In genomic region chr7:155799514-155799913, GRCh38 we compare ENCODE assay signal across 23 cellular contexts. TPM values are rescaled to one million over a fixed set of nuclear protein-coding genes. Genes with fewer than 3 reads are reported as not detected.
DNase-seq lines count a peak whose midpoint lies in the region; ATAC-seq and TF ChIP-seq lines count a peak whose summit lies in the region.
"Had no signal": no experiment of that assay in that cellular context is flagged by ENCODE, and none has a peak within 500 bp of the region (broad histone marks: within the 10 kb centered on the region; RNA-seq: fewer than 3 reads in every experiment).

No MANE protein-coding gene starts in this region.

- H3K9me3 ChIP-seq in heart left ventricle (no peaks in the 10 kb centered on the region), MG63 (no peaks in the 10 kb centered on the region), fibroblast of lung (ENCODE audit: control insufficient read depth, insufficient read depth, low read depth, low read length) (no peaks in the 10 kb centered on the region), prostate gland (no peaks in the 10 kb centered on the region)
- H3K9me3 ChIP-seq: adrenal gland, breast epithelium had no signal

- H3K4me1 ChIP-seq in heart left ventricle (peaks cover 0 to 28% (median 10%) of the 10 kb centered on the region in 12 donors), fibroblast of lung (ENCODE audit: control insufficient read depth, extremely low read depth, insufficient read depth, low read length) (no peaks in the 10 kb centered on the region), prostate gland (replicated peaks) (no peaks in the 10 kb centered on the region)

- POLR2A ChIA-PET in activated CD4-positive, alpha-beta memory T cell treated with anti-CD3 and anti-CD28 coated beads, Interleukin-2, amount 10 ng/mL, durations not matched to agents 7 days and 5 days (lab: Charles Lee): no interaction called here

- no peak for TF ChIP-seq CTCF in heart left ventricle (IDR thresholded peaks at IDR 0.05)
- no peak for TF ChIP-seq CTCF in fibroblast of lung (conservative IDR thresholded peaks at IDR 0.05 in 1 of 2, IDR thresholded peaks at IDR 0.05 in 1 of 2; ENCODE audit: low read depth in 1 of 2, low read length in 2 of 2)
- TF ChIP-seq CTCF in prostate gland (IDR thresholded peaks at IDR 0.05): no peak

- CTCF ChIA-PET in activated CD4-positive, alpha-beta memory T cell treated with anti-CD3 and anti-CD28 coated beads, Interleukin-2, amount 10 ng/mL, durations not matched to agents 7 days and 5 days (lab: Charles Lee): interaction anchor here (1.4 kb wide), 1 partner anchor 201 kb away, joined by 3 read pairs; no protein-coding TSS in a partner anchor

- H3K4me2 ChIP-seq in fibroblast of lung (ENCODE audit: extremely low read depth, insufficient read depth, low read length): no peak overlapping the region

- H3K4me3 Mint-ChIP-seq in activated CD4-positive, alpha-beta memory T cell treated with anti-CD3 and anti-CD28 coated beads, Interleukin-2, amount 10 ng/mL, durations not matched to agents 7 days and 5 days: no peak overlapping the region
- H3K4me3 Mint-ChIP-seq: CD8-positive, alpha-beta T cell; dendritic cell treated with granulocyte-macrophage colony-stimulating factor and Interleukin-4, amounts not matched to agents 40 ng/mL and 50 ng/mL, for 4 days; type B pancreatic cell had no signal

- H3K79me2 ChIP-seq in fibroblast of lung (ENCODE audit: control insufficient read depth, insufficient read depth, low read length): no peaks in the 10 kb centered on the region

- TF ChIP-seq POLR2A in heart left ventricle (IDR thresholded peaks at IDR 0.05) (no peak), prostate gland (IDR thresholded peaks at IDR 0.05) (no peak)

- no peak overlapping the region for H2AFZ ChIP-seq in fibroblast of lung (ENCODE audit: low read length)

- intact Hi-C loops in heart left ventricle (cut with DNase I): loop anchor here in 9 of 10 donors (5.0 to 10.0 kb wide), 8 partner anchors 673 to 1148 kb away; partner anchors contain the start of gene NOM1 (in 1 of the 9)
- intact Hi-C loops in cardiac septum (cut with DNase I): loop anchor here (5.0 to 10.0 kb wide), 2 partner anchors 673 to 965 kb away; no protein-coding TSS in a partner anchor
- intact Hi-C loops in prostate gland (cut with DNase I): loop anchor here (5.0 kb wide), 1 partner anchor 1018 kb away; no protein-coding TSS in a partner anchor

- no peak overlapping the region for H3K27ac Mint-ChIP-seq in activated CD4-positive, alpha-beta memory T cell treated with anti-CD3 and anti-CD28 coated beads, Interleukin-2, amount 10 ng/mL, durations not matched to agents 7 days and 5 days
- H3K27ac Mint-ChIP-seq: CD8-positive, alpha-beta T cell; dendritic cell treated with granulocyte-macrophage colony-stimulating factor and Interleukin-4, amounts not matched to agents 40 ng/mL and 50 ng/mL, for 4 days; type B pancreatic cell had no signal

- peaks cover 15% of the 10 kb centered on the region for H3K4me1 Mint-ChIP-seq in activated CD4-positive, alpha-beta memory T cell treated with anti-CD3 and anti-CD28 coated beads, Interleukin-2, amount 10 ng/mL, durations not matched to agents 7 days and 5 days

- H3K36me3 Mint-ChIP-seq in activated CD4-positive, alpha-beta memory T cell treated with anti-CD3 and anti-CD28 coated beads, Interleukin-2, amount 10 ng/mL, durations not matched to agents 7 days and 5 days (ENCODE audit: low read depth): no peaks in the 10 kb centered on the region
- H3K36me3 Mint-ChIP-seq: CD8-positive, alpha-beta T cell; type B pancreatic cell had no signal

- H3K27me3 ChIP-seq in heart left ventricle (peaks cover 30 to 91% (median 56%) of the 10 kb centered on the region in 9 donors), MG63 (peaks cover 5% of the 10 kb centered on the region; the same call in 1 of the 2 replicates), fibroblast of lung (ENCODE audit: control insufficient read depth, insufficient read depth, low read length) (peaks cover 28% of the 10 kb centered on the region), prostate gland (replicated peaks; ENCODE audit: insufficient read depth) (no peaks in the 10 kb centered on the region)

- WGBS in heart left ventricle, 4 donors: 25 to 41% (median 29%) methylated on average over 19 of the region's 19 CpGs
- 19% methylated on average over 19 of the region's 19 CpGs for WGBS in prostate gland

- H3K4me3 ChIP-seq in heart left ventricle (no peak overlapping the region), MG63 (no peak overlapping the region), fibroblast of lung (replicated peaks in 1 of 4; ENCODE audit: control extremely low read depth in 1 of 4, insufficient read depth in 1 of 4, low read depth in 3 of 4, low read length in 4 of 4) (no peak overlapping the region), prostate gland (no peak overlapping the region)
- H3K4me3 ChIP-seq: adrenal gland, breast epithelium had no signal

- H3K36me3 ChIP-seq in heart left ventricle (no peaks in the 10 kb centered on the region), MG63 (no peaks in the 10 kb centered on the region), fibroblast of lung (ENCODE audit: control insufficient read depth, insufficient read depth, low read length) (no peaks in the 10 kb centered on the region), prostate gland (no peaks in the 10 kb centered on the region)
- H3K36me3 ChIP-seq: adrenal gland, breast epithelium had no signal

- no peaks in the 10 kb centered on the region for H4K20me1 ChIP-seq in fibroblast of lung (ENCODE audit: control insufficient read depth, extremely low read depth, insufficient read depth, low read length)

- no peak overlapping the region for H3K9ac ChIP-seq in fibroblast of lung (ENCODE audit: insufficient read depth, low read length)

- H3K27ac ChIP-seq in heart left ventricle: no peak overlapping the region
- no peak overlapping the region for H3K27ac ChIP-seq in fibroblast of lung (ENCODE audit: insufficient read depth, low read length)
- no peak overlapping the region for H3K27ac ChIP-seq in prostate gland
- H3K27ac ChIP-seq: adrenal gland, breast epithelium had no signal

- peaks cover 51% of the 10 kb centered on the region for H3K27me3 Mint-ChIP-seq in activated CD4-positive, alpha-beta memory T cell treated with anti-CD3 and anti-CD28 coated beads, Interleukin-2, amount 10 ng/mL, durations not matched to agents 7 days and 5 days

- no peaks in the 10 kb centered on the region for H3K9me3 Mint-ChIP-seq in activated CD4-positive, alpha-beta memory T cell treated with anti-CD3 and anti-CD28 coated beads, Interleukin-2, amount 10 ng/mL, durations not matched to agents 7 days and 5 days
- H3K9me3 Mint-ChIP-seq: CD8-positive, alpha-beta T cell; dendritic cell treated with granulocyte-macrophage colony-stimulating factor and Interleukin-4, amounts not matched to agents 40 ng/mL and 50 ng/mL, for 4 days; type B pancreatic cell had no signal

- DNase-seq in heart left ventricle (peak in 3 of 5 donors; percentile 13 to 43 (median 28)), cardiac septum (ENCODE audit: low spot score) (no peak), MG63 (peak; percentile 30), fibroblast of lung (ENCODE audit: low read depth in 2 of 2) (peak; percentile 16 to 36), prostate gland (ENCODE audit: low spot score) (peak; percentile 61), RKO (ENCODE audit: low spot score) (no peak), AG20443 (ENCODE audit: low spot score) (no peak)
- DNase-seq in activated CD4-positive, alpha-beta memory T cell treated with anti-CD3 and anti-CD28 coated beads, Interleukin-2, amount 10 ng/mL, durations not matched to agents 7 days and 5 days: no peak
- DNase-seq: activated CD4-positive, CD25-positive, alpha-beta regulatory T cell treated with anti-CD3 and anti-CD28 coated beads, Interleukin-2, amount 50 U/mL, for 72 hours; activated naive CD4-positive, alpha-beta T cell; activated T-cell treated with anti-CD3 and anti-CD28 coated beads, Interleukin-2, amount 50 U/mL, for 1 hour; adrenal gland; CD8-positive, alpha-beta T cell; DMS53; foreskin melanocyte; mammary epithelial cell; NCI-H1436 treated with DMSO at 0.1 percent for 48 hours; stimulated activated CD4-positive, alpha-beta T cell treated with anti-CD3 and anti-CD28 coated beads, Interleukin-15, amount 100 ng/mL, for 24 hours; stimulated activated CD8-positive, alpha-beta memory T cell treated with anti-CD3 and anti-CD28 coated beads, Interleukin-4, amount 100 ng/mL, for 48 hours had no signal

- ATAC-seq in heart left ventricle: no peak
- ATAC-seq: CD8-positive, alpha-beta T cell; HCT116 had no signal

RNA-seq across cellular contexts. Expression of gene SHH, which starts 12.7 kb away (rescaled TPM):
- not detected for total RNA-seq in heart left ventricle
- polyA plus RNA-seq in heart left ventricle: not detected
- total RNA-seq in cardiac septum: not detected
- total RNA-seq in MG63 (2014; rRNA removed; shearing (Covaris generic); ENCODE audit: low replicate concordance): not detected in 2 replicates
- under 0.01 TPM in 2 replicates for total RNA-seq in fibroblast of lung
- polyA plus RNA-seq in fibroblast of lung: not detected in 2 replicates
- polyA plus RNA-seq in fibroblast of lung (2012): 0.07 TPM in 1 of 2 replicates, not detected in the other
- polyA minus RNA-seq in fibroblast of lung (ENCODE audit: low replicate concordance): not detected in 2 replicates
- total RNA-seq in prostate gland: 1 to 10 TPM in 1 of 2 donors, under 1 TPM in 1; 0.32 to 1.2 TPM
- not detected for total RNA-seq in activated CD4-positive, alpha-beta memory T cell treated with anti-CD3 and anti-CD28 coated beads, Interleukin-2, amount 10 ng/mL, durations not matched to agents 7 days and 5 days
- total RNA-seq: breast epithelium; CD8-positive, alpha-beta T cell; mammary epithelial cell had no signal
- polyA plus RNA-seq: mammary epithelial cell had no signal

Comparison
In these comparisons a context has a peak if more than half of its experiments do, and no peak if none do; other contexts are left out.
1. DNase-seq: peak in heart left ventricle (3 of 5), MG63 (single experiment), fibroblast of lung (2 of 2) and prostate gland (single experiment); none in cardiac septum (single experiment), RKO (single experiment), AG20443 (single experiment) and activated CD4-positive, alpha-beta memory T cell treated with anti-CD3 and anti-CD28 coated beads, Interleukin-2, amount 10 ng/mL, durations not matched to agents 7 days and 5 days (single experiment).